14 cellular contexts compared by ENCODE assay signal in the genomic region with DNA sequence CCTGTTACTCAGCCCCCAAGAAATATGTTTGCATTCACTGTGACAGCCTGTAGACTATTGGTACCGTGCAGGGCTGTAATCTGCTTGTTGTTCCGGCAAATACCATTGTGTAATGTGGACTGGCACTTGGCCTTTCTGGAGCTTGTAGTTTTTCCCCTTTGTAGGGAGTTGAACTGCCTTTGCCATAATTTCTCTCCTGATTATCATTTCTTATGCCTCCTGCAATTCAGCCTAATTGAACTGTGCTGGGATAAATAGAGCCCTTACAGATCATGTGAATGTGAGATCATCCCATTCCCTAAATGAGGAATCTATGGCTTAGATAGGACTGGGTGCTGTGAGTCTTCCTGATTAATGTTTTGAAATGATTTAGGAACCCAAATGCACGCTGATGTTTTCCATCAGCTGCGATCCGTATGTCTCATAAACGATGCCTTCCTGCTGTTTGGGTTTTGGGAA.
A peak's percentile ranks its signal among the peaks of the same experiment; 100 is the strongest.
DNase-seq lines count a peak whose midpoint lies in the region; ATAC-seq, FAIRE-seq and TF ChIP-seq lines count a peak whose summit lies in the region.
"Had no signal": no experiment of that assay in that cellular context is flagged by ENCODE, and none has a peak within 500 bp of the region (broad histone marks: within the 10 kb centered on the region; RNA-seq: fewer than 3 reads in every experiment).

No MANE protein-coding gene starts in this region.

- TF ChIP-seq CTCF in liver (IDR thresholded peaks at IDR 0.05; ENCODE audit: low read depth, low read length, missing input control) (no peak), suprapubic skin (IDR thresholded peaks at IDR 0.05) (no peak)

- H3K27me3 ChIP-seq in liver (ENCODE audit: control insufficient read depth in 4 of 4, insufficient read depth in 4 of 4, low read length in 3 of 4) (no peaks in the 10 kb centered on the region), suprapubic skin (no peaks in the 10 kb centered on the region)

- no peak for TF ChIP-seq EP300 in suprapubic skin (IDR thresholded peaks at IDR 0.05)

- H3K4me3 ChIP-seq in liver (ENCODE audit: low read depth in 1 of 3, low read length in 3 of 3) = no peak overlapping the region
- H3K4me3 ChIP-seq in suprapubic skin = no peak overlapping the region
- H3K4me3 ChIP-seq: skin epidermis had no signal

- peaks cover 92% of the 10 kb centered on the region for H3K4me1 Mint-ChIP-seq in activated T-cell treated with anti-CD3 and anti-CD28 coated beads, Interleukin-2, amount 50 U/mL, for 24 hours (ENCODE audit: low read depth)
- H3K4me1 Mint-ChIP-seq in dendritic cell treated with granulocyte-macrophage colony-stimulating factor and Interleukin-4, amounts not matched to agents 40 ng/mL and 50 ng/mL, for 4 days (ENCODE audit: low read depth) = peaks cover 85% of the 10 kb centered on the region

- TF ChIP-seq RAD21 in liver (IDR thresholded peaks at IDR 0.05) = peak in 1 of 2 donors; percentile 45

- no peaks in the 10 kb centered on the region for H3K9me3 Mint-ChIP-seq in activated T-cell treated with anti-CD3 and anti-CD28 coated beads, Interleukin-2, amount 50 U/mL, for 24 hours
- H3K9me3 Mint-ChIP-seq in dendritic cell treated with granulocyte-macrophage colony-stimulating factor and Interleukin-4, amounts not matched to agents 40 ng/mL and 50 ng/mL, for 4 days = no peaks in the 10 kb centered on the region

- no peak for TF ChIP-seq POLR2A in suprapubic skin (IDR thresholded peaks at IDR 0.05)

- no peak for ATAC-seq in esophagus mucosa
- ATAC-seq: activated CD8-positive, alpha-beta memory T cell treated with anti-CD3 and anti-CD28 coated beads, Interleukin-2, amount 10 ng/mL, durations not matched to agents 7 days and 5 days; activated naive CD8-positive, alpha-beta T cell treated with anti-CD3 and anti-CD28 coated beads, Interleukin-2, amount 50 U/mL, for 24 hours had no signal

- H3K36me3 ChIP-seq in liver (ENCODE audit: control insufficient read depth in 4 of 4, insufficient read depth in 3 of 4, low read depth in 1 of 4, low read length in 3 of 4) = no peaks in the 10 kb centered on the region
- H3K36me3 ChIP-seq in suprapubic skin = no peaks in the 10 kb centered on the region

- DNase-seq in activated T-cell treated with anti-CD3 and anti-CD28 coated beads, Interleukin-2, amount 50 U/mL, for 24 hours = no peak
- DNase-seq in activated T-cell treated with anti-CD3 and anti-CD28 coated beads for 4 hours (no peak), suprapubic skin (ENCODE audit: low spot score in 2 of 2) (no peak), epidermal melanocyte (ENCODE audit: insufficient read length, low spot score) (no peak), HTR-8/SVneo (ENCODE audit: insufficient read length, low spot score) (no peak)
- DNase-seq: activated CD8-positive, alpha-beta memory T cell treated with anti-CD3 and anti-CD28 coated beads, Interleukin-2, amount 10 ng/mL, durations not matched to agents 7 days and 5 days; activated naive CD8-positive, alpha-beta T cell treated with anti-CD3 and anti-CD28 coated beads, Interleukin-2, amount 50 U/mL, for 24 hours; NCI-H510A had no signal

- 62% methylated on average over 6 of the region's 6 CpGs for WGBS in liver
- 69% methylated on average over 6 of the region's 6 CpGs for WGBS in suprapubic skin

- intact Hi-C loops in dendritic cell treated with granulocyte-macrophage colony-stimulating factor and Interleukin-4, amounts not matched to agents 40 ng/mL and 50 ng/mL, for 4 days (cut with micrococcal nuclease) = no loop called here

- peak overlapping the region; percentile 4 for H3K27ac Mint-ChIP-seq in activated T-cell treated with anti-CD3 and anti-CD28 coated beads, Interleukin-2, amount 50 U/mL, for 24 hours
- peak overlapping the region; percentile 25 for H3K27ac Mint-ChIP-seq in dendritic cell treated with granulocyte-macrophage colony-stimulating factor and Interleukin-4, amounts not matched to agents 40 ng/mL and 50 ng/mL, for 4 days
- H3K27ac Mint-ChIP-seq: activated CD8-positive, alpha-beta memory T cell treated with anti-CD3 and anti-CD28 coated beads, Interleukin-2, amount 10 ng/mL, durations not matched to agents 7 days and 5 days had no signal

- peaks cover 58% of the 10 kb centered on the region for H3K36me3 Mint-ChIP-seq in activated T-cell treated with anti-CD3 and anti-CD28 coated beads, Interleukin-2, amount 50 U/mL, for 24 hours (ENCODE audit: low read depth)
- H3K36me3 Mint-ChIP-seq in dendritic cell treated with granulocyte-macrophage colony-stimulating factor and Interleukin-4, amounts not matched to agents 40 ng/mL and 50 ng/mL, for 4 days (ENCODE audit: low read depth) = peaks cover 3% of the 10 kb centered on the region

- H3K9me3 ChIP-seq in liver (ENCODE audit: control insufficient read depth in 4 of 4, low read length in 3 of 4) (no peaks in the 10 kb centered on the region), suprapubic skin (peaks cover 11% of the 10 kb centered on the region)

- no peaks in the 10 kb centered on the region for H3K27me3 Mint-ChIP-seq in activated T-cell treated with anti-CD3 and anti-CD28 coated beads, Interleukin-2, amount 50 U/mL, for 24 hours
- no peaks in the 10 kb centered on the region for H3K27me3 Mint-ChIP-seq in dendritic cell treated with granulocyte-macrophage colony-stimulating factor and Interleukin-4, amounts not matched to agents 40 ng/mL and 50 ng/mL, for 4 days
- H3K27me3 Mint-ChIP-seq: activated CD8-positive, alpha-beta memory T cell treated with anti-CD3 and anti-CD28 coated beads, Interleukin-2, amount 10 ng/mL, durations not matched to agents 7 days and 5 days; activated naive CD8-positive, alpha-beta T cell treated with anti-CD3 and anti-CD28 coated beads, Interleukin-2, amount 50 U/mL, for 24 hours had no signal

- FAIRE-seq in HTR-8/SVneo (lab: Jason Lieb, UNC) = no peak
- FAIRE-seq: A204.1, endometrium had no signal

- H3K27ac ChIP-seq in liver (ENCODE audit: low read depth in 1 of 2, low read length in 2 of 2) (no peak overlapping the region), suprapubic skin (peak overlapping the region; percentile 35)

- no peak overlapping the region for H3K9ac ChIP-seq in liver (ENCODE audit: low read depth in 1 of 2, low read length in 2 of 2)

- H3K4me1 ChIP-seq in liver (ENCODE audit: control insufficient read depth in 4 of 4, insufficient read depth in 4 of 4, low read length in 3 of 4) (peaks cover 5 to 21% (median 10%) of the 10 kb centered on the region in 4 donors), suprapubic skin (peaks cover 64% of the 10 kb centered on the region)

- H3K4me3 Mint-ChIP-seq in activated T-cell treated with anti-CD3 and anti-CD28 coated beads, Interleukin-2, amount 50 U/mL, for 24 hours = no peak overlapping the region
- H3K4me3 Mint-ChIP-seq in dendritic cell treated with granulocyte-macrophage colony-stimulating factor and Interleukin-4, amounts not matched to agents 40 ng/mL and 50 ng/mL, for 4 days = no peak overlapping the region
- H3K4me3 Mint-ChIP-seq: activated CD8-positive, alpha-beta memory T cell treated with anti-CD3 and anti-CD28 coated beads, Interleukin-2, amount 10 ng/mL, durations not matched to agents 7 days and 5 days; activated naive CD8-positive, alpha-beta T cell treated with anti-CD3 and anti-CD28 coated beads, Interleukin-2, amount 50 U/mL, for 24 hours had no signal

TF ChIP-seq in liver, 16 proteins besides CTCF, POLR2A, EP300 and RAD21 (continues in another document):
- TF ChIP-seq FOXA1 (IDR thresholded peaks at IDR 0.05) = no peak
- TF ChIP-seq HNF4G (IDR thresholded peaks at IDR 0.05) = peak; percentile 43
- peak; percentile 36 for TF ChIP-seq FOXA2 (IDR thresholded peaks at IDR 0.05)
- TF ChIP-seq SP1 (IDR thresholded peaks at IDR 0.05) = peak; percentile 59
- TF ChIP-seq RXRA (IDR thresholded peaks at IDR 0.05) = peak; percentile 61 to 69
- no peak for TF ChIP-seq ZBTB33 (IDR thresholded peaks at IDR 0.05)
- TF ChIP-seq EGR1 (IDR thresholded peaks at IDR 0.05; ENCODE audit: low read depth in 2 of 2) = no peak
- TF ChIP-seq, protein P1, sequence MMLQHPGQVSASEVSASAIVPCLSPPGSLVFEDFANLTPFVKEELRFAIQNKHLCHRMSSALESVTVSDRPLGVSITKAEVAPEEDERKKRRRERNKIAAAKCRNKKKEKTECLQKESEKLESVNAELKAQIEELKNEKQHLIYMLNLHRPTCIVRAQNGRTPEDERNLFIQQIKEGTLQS (IDR thresholded peaks at IDR 0.05) = peak; percentile 30
- no peak for TF ChIP-seq TAF1 (conservative IDR thresholded peaks at IDR 0.05)
- TF ChIP-seq JUND (IDR thresholded peaks at IDR 0.05) = peak; percentile 23 to 46
- no peak for TF ChIP-seq GABPA (IDR thresholded peaks at IDR 0.05 in 1 of 2, conservative IDR thresholded peaks at IDR 0.05 in 1 of 2)
- peak; percentile 78 to 83 for TF ChIP-seq HNF4A (conservative IDR thresholded peaks at IDR 0.05)
